Comparison of ENCODE assay signal across 8 cellular contexts in genomic region chr6:71419217-71419953, GRCh38.
DNase-seq lines count a peak whose midpoint lies in the region; ATAC-seq and TF ChIP-seq lines count a peak whose summit lies in the region.

No MANE protein-coding gene starts in this region.

- ATAC-seq in GM19397 (IDR thresholded peaks at IDR 0.05; ENCODE audit: unreplicated experiment), result no peak

- peaks cover 43% of the 10 kb centered on the region for H3K36me3 Mint-ChIP-seq in nephron (ENCODE audit: low read depth)

- H3K4me3 Mint-ChIP-seq in nephron, result peak overlapping the region; percentile 90 to 96 (median 95)

- H3K4me3 ChIP-seq in epithelial cell of esophagus (ENCODE audit: low read length), result peak overlapping the region; percentile 77

- DNase-seq in Ammon's horn (ENCODE audit: low spot score) (peak; percentile 22), NCI-H748 (lab: John Stamatoyannopoulos, UW; ENCODE audit: unreplicated experiment) (peak; percentile 52), epithelial cell of esophagus (ENCODE audit: low read depth) (peak; percentile 27), ACHN (no peak), NCI-H187 treated with DMSO at 0.1 percent for 48 hours (lab: John Stamatoyannopoulos, UW) (no peak)
- DNase-seq in stimulated activated CD4-positive, alpha-beta T cell treated with anti-CD3 and anti-CD28 coated beads, Interleukin-4, amount 100 ng/mL, for 4 hours, result no peak

- H3K4me1 Mint-ChIP-seq in nephron, result peaks cover 38% of the 10 kb centered on the region

- no peaks in the 10 kb centered on the region for H3K9me3 Mint-ChIP-seq in nephron

- no peaks in the 10 kb centered on the region for H3K27me3 Mint-ChIP-seq in nephron (ENCODE audit: low read depth)

- peak overlapping the region; percentile 74 to 95 (median 89) for H3K27ac Mint-ChIP-seq in nephron

- in situ Hi-C loops in ACHN (cut with HindIII; ENCODE audit: low pct_ligation_motif_present, low pct_unique_long_range_greater_than_20kb, low sequenced_read_pairs), result no loop called here

- TF ChIP-seq CTCF in epithelial cell of esophagus (IDR thresholded peaks at IDR 0.05; ENCODE audit: insufficient read depth, low read depth, low read length, missing control alignments), result no peak
- no peak for TF ChIP-seq CTCF in nephron (IDR thresholded peaks at IDR 0.05; ENCODE audit: unreplicated experiment in 3 of 3)

Comparison
In these comparisons a context has a peak if more than half of its experiments do, and no peak if none do; other contexts are left out.
1. DNase-seq: peak in Ammon's horn (single experiment), NCI-H748 (single experiment) and epithelial cell of esophagus (single experiment); none in ACHN (single experiment), stimulated activated CD4-positive, alpha-beta T cell treated with anti-CD3 and anti-CD28 coated beads, Interleukin-4, amount 100 ng/mL, for 4 hours (0 of 2) and NCI-H187 treated with DMSO at 0.1 percent for 48 hours (single experiment).